Comparison of ENCODE assay signal across 10 cellular contexts in the genomic region with DNA sequence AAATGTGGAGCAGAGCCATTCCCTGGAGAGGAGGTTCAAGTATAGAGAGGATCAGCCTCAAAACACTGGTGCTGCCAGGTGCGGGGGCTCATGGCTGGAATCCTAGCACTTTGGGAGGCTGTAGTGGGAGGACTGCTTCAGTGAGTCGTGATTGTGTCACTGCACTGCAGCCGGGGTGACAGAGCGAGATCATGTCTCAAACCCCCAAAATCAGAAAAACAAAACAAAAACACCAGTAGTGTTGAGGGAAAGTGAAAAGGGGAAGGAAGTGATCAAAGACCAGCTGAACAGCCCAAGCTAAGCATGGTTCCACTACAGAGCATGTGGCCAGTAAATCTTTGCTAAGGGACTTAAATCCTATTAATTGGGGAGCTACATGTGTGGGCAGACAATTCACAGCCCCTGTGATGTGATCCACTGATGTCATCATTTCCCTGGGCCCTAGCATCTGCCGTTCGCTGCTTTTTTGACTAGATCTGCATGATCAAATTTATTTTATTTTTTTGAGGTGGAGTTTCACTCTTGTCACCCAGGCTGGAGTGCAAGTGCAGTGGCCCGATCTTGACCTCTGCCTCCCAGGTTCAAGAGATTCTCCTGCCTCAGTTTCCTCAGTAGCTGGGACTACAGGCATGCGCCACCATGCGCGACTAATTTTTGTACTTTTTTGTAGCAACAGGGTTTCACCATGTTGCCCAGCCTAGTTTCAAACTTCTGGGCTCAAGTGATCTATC. TPM values are rescaled to one million over a fixed set of nuclear protein-coding genes. Genes with fewer than 3 reads are reported as not detected.
DNase-seq lines count a peak whose midpoint lies in the region; ATAC-seq, FAIRE-seq and TF ChIP-seq lines count a peak whose summit lies in the region.
"Had no signal": no experiment of that assay in that cellular context is flagged by ENCODE, and none has a peak within 500 bp of the region (broad histone marks: within the 10 kb centered on the region; RNA-seq: fewer than 3 reads in every experiment).

No MANE protein-coding gene starts in this region.

- H3K27me3 Mint-ChIP-seq in activated naive CD8-positive, alpha-beta T cell treated with anti-CD3 and anti-CD28 coated beads, Interleukin-2, amount 10 ng/mL, durations not matched to agents 7 days and 5 days: no peaks in the 10 kb centered on the region
- no peaks in the 10 kb centered on the region for H3K27me3 Mint-ChIP-seq in CD8-positive, alpha-beta T cell (ENCODE audit: low read depth)

- H3K36me3 Mint-ChIP-seq in activated naive CD8-positive, alpha-beta T cell treated with anti-CD3 and anti-CD28 coated beads, Interleukin-2, amount 10 ng/mL, durations not matched to agents 7 days and 5 days: peaks cover 6% of the 10 kb centered on the region
- peaks cover 23% of the 10 kb centered on the region for H3K36me3 Mint-ChIP-seq in CD8-positive, alpha-beta T cell

- peak overlapping the region; percentile 38 for H3K9ac ChIP-seq in BLaER1
- H3K9ac ChIP-seq: parathyroid adenoma had no signal

- H3K36me3 ChIP-seq in BLaER1: peaks cover 34% of the 10 kb centered on the region
- H3K36me3 ChIP-seq in uterus: no peaks in the 10 kb centered on the region
- H3K36me3 ChIP-seq in CD8-positive, alpha-beta T cell (ENCODE audit: insufficient read depth, low read length): no peaks in the 10 kb centered on the region
- H3K36me3 ChIP-seq in breast epithelium: no peaks in the 10 kb centered on the region

- H3K4me2 ChIP-seq in BLaER1: peak overlapping the region; percentile 78

- H3K4me1 ChIP-seq in BLaER1: peaks cover 48% of the 10 kb centered on the region
- H3K4me1 ChIP-seq in uterus: no peaks in the 10 kb centered on the region
- H3K4me1 ChIP-seq in CD8-positive, alpha-beta T cell (ENCODE audit: insufficient read depth, low read length): peaks cover 4% of the 10 kb centered on the region
- no peaks in the 10 kb centered on the region for H3K4me1 ChIP-seq in breast epithelium
- H3K4me1 ChIP-seq: parathyroid adenoma had no signal

- no peaks in the 10 kb centered on the region for H4K20me1 ChIP-seq in BLaER1

- TF ChIP-seq POLR2A in uterus (IDR thresholded peaks at IDR 0.05): no peak
- no peak for TF ChIP-seq POLR2A in breast epithelium (IDR thresholded peaks at IDR 0.05)

- TF ChIP-seq CTCF in uterus (IDR thresholded peaks at IDR 0.05): no peak
- TF ChIP-seq CTCF in CD8-positive, alpha-beta T cell (IDR thresholded peaks at IDR 0.05): no peak
- no peak for TF ChIP-seq CTCF in breast epithelium (IDR thresholded peaks at IDR 0.05)

- intact Hi-C loops in uterus (cut with DNase I; ENCODE audit: low total_unique reads) (no loop called here), breast epithelium (cut with DNase I; ENCODE audit: low total_unique reads) (no loop called here), Right ventricle myocardium inferior (cut with DNase I) (loop anchor here (5.0 to 10.0 kb wide), 2 partner anchors 145 to 433 kb away; a partner anchor contains a TSS)
- intact Hi-C loops in CD8-positive, alpha-beta T cell (cut with DNase I, micrococcal nuclease): loop anchor here (5.0 to 10.0 kb wide), 3 partner anchors 255 to 897 kb away; a partner anchor contains a TSS

- no peak overlapping the region for H3K4me3 ChIP-seq in BLaER1
- no peak overlapping the region for H3K4me3 ChIP-seq in uterus
- no peak overlapping the region for H3K4me3 ChIP-seq in CD8-positive, alpha-beta T cell (ENCODE audit: low read depth, low read length)
- no peak overlapping the region for H3K4me3 ChIP-seq in breast epithelium

- H3K27me3 ChIP-seq in BLaER1: no peaks in the 10 kb centered on the region
- H3K27me3 ChIP-seq in uterus: no peaks in the 10 kb centered on the region
- H3K27me3 ChIP-seq in CD8-positive, alpha-beta T cell (ENCODE audit: insufficient read depth, low read length): no peaks in the 10 kb centered on the region
- no peaks in the 10 kb centered on the region for H3K27me3 ChIP-seq in breast epithelium

- POLR2A ChIA-PET in activated naive CD8-positive, alpha-beta T cell treated with anti-CD3 and anti-CD28 coated beads, Interleukin-2, amount 10 ng/mL, durations not matched to agents 7 days and 5 days (lab: Charles Lee): interaction anchor here (0.6 to 1.9 kb wide), 2 partner anchors 12 to 28 kb away, joined by 3 to 6 read pairs; a partner anchor contains a TSS
- POLR2A ChIA-PET in CD8-positive, alpha-beta T cell (lab: Charles Lee): interaction anchor here (0.6 to 1.6 kb wide), 3 partner anchors 9 to 565 kb away, joined by 3 to 5 read pairs (median 3); a partner anchor contains a TSS

- peaks cover 11% of the 10 kb centered on the region for H3K4me1 Mint-ChIP-seq in activated naive CD8-positive, alpha-beta T cell treated with anti-CD3 and anti-CD28 coated beads, Interleukin-2, amount 10 ng/mL, durations not matched to agents 7 days and 5 days
- H3K4me1 Mint-ChIP-seq in CD8-positive, alpha-beta T cell (ENCODE audit: low read depth): peaks cover 10% of the 10 kb centered on the region

- no peak for DNase-seq in GM19239 (ENCODE audit: insufficient read length, low spot score)
- DNase-seq in LHCN-M2 (ENCODE audit: low read depth): peak; percentile 50
- DNase-seq in activated naive CD8-positive, alpha-beta T cell treated with anti-CD3 and anti-CD28 coated beads, Interleukin-2, amount 10 ng/mL, durations not matched to agents 7 days and 5 days: no peak
- no peak for DNase-seq in uterus
- DNase-seq in CD8-positive, alpha-beta T cell: no peak
- DNase-seq in breast epithelium (ENCODE audit: low spot score in 2 of 2): no peak
- DNase-seq in Right ventricle myocardium inferior (ENCODE audit: missing footprints): no peak
- DNase-seq: GDM1 had no signal

- FAIRE-seq in GM19239 (lab: Jason Lieb, UNC): peak; percentile 95

- H3K9me3 ChIP-seq in BLaER1: no peaks in the 10 kb centered on the region
- H3K9me3 ChIP-seq in uterus: no peaks in the 10 kb centered on the region
- H3K9me3 ChIP-seq in CD8-positive, alpha-beta T cell (ENCODE audit: low read length): no peaks in the 10 kb centered on the region
- no peaks in the 10 kb centered on the region for H3K9me3 ChIP-seq in breast epithelium

- peak overlapping the region; percentile 79 for H3K27ac ChIP-seq in BLaER1
- no peak overlapping the region for H3K27ac ChIP-seq in uterus
- no peak overlapping the region for H3K27ac ChIP-seq in CD8-positive, alpha-beta T cell (ENCODE audit: low read depth, low read length)
- no peak overlapping the region for H3K27ac ChIP-seq in breast epithelium
- H3K27ac ChIP-seq: parathyroid adenoma had no signal

- H3K27ac Mint-ChIP-seq in activated naive CD8-positive, alpha-beta T cell treated with anti-CD3 and anti-CD28 coated beads, Interleukin-2, amount 10 ng/mL, durations not matched to agents 7 days and 5 days: peak overlapping the region; percentile 67
- H3K27ac Mint-ChIP-seq in CD8-positive, alpha-beta T cell: no peak overlapping the region

- CTCF ChIA-PET in CD8-positive, alpha-beta T cell (lab: Charles Lee): interaction anchor here (0.9 to 1.5 kb wide), 3 partner anchors 15 to 751 kb away, joined by 3 read pairs; no protein-coding TSS in a partner anchor

- no peaks in the 10 kb centered on the region for H3K9me3 Mint-ChIP-seq in activated naive CD8-positive, alpha-beta T cell treated with anti-CD3 and anti-CD28 coated beads, Interleukin-2, amount 10 ng/mL, durations not matched to agents 7 days and 5 days
- no peaks in the 10 kb centered on the region for H3K9me3 Mint-ChIP-seq in CD8-positive, alpha-beta T cell

- no peak for ATAC-seq in activated naive CD8-positive, alpha-beta T cell treated with anti-CD3 and anti-CD28 coated beads, Interleukin-2, amount 10 ng/mL, durations not matched to agents 7 days and 5 days (ENCODE audit: low read depth)
- no peak for ATAC-seq in CD8-positive, alpha-beta T cell
- ATAC-seq in Right ventricle myocardium inferior: no peak

- no peak overlapping the region for H3K4me3 Mint-ChIP-seq in activated naive CD8-positive, alpha-beta T cell treated with anti-CD3 and anti-CD28 coated beads, Interleukin-2, amount 10 ng/mL, durations not matched to agents 7 days and 5 days
- H3K4me3 Mint-ChIP-seq in CD8-positive, alpha-beta T cell: no peak overlapping the region

RNA-seq across cellular contexts. Expression of a gene that starts 2.7 kb away (rescaled TPM):
- total RNA-seq in LHCN-M2 (2014; rRNA removed) (5.5 and 9.1 TPM in 2 replicates), uterus (10 to 100 TPM in 2 of 4 donors, 1 to 10 TPM in 2; 1.8 to 15.1 (median 8.2) TPM), breast epithelium (10 to 100 TPM in 1 of 3 donors, 1 to 10 TPM in 2; 6.9 to 11.0 (median 8.8) TPM), Right ventricle myocardium inferior (24.7 TPM)
- polyA plus RNA-seq in LHCN-M2 (2012): 5.8 TPM
- 10 to 100 TPM; 14.4 to 15.2 TPM for total RNA-seq in activated naive CD8-positive, alpha-beta T cell treated with anti-CD3 and anti-CD28 coated beads, Interleukin-2, amount 10 ng/mL, durations not matched to agents 7 days and 5 days
- total RNA-seq in CD8-positive, alpha-beta T cell: 1 to 10 TPM; 4.2 to 4.4 TPM

RNA-seq across cellular contexts. Expression of a gene that starts 28.1 kb away (rescaled TPM):
- 108 and 126 TPM in 2 replicates for total RNA-seq in LHCN-M2 (2014; rRNA removed)
- 63.9 TPM for polyA plus RNA-seq in LHCN-M2 (2012)
- 10 to 100 TPM; 37.7 to 41.1 TPM for total RNA-seq in activated naive CD8-positive, alpha-beta T cell treated with anti-CD3 and anti-CD28 coated beads, Interleukin-2, amount 10 ng/mL, durations not matched to agents 7 days and 5 days
- total RNA-seq in uterus: 100 to 1,000 TPM in 2 of 4 donors, 10 to 100 TPM in 2; 53.5 to 175 (median 113) TPM
- 10 to 100 TPM; 19.8 to 21.0 TPM for total RNA-seq in CD8-positive, alpha-beta T cell
- 10 to 100 TPM; 68.0 to 80.0 (median 74.9) TPM for total RNA-seq in breast epithelium
- 52.8 TPM for total RNA-seq in Right ventricle myocardium inferior

RNA-seq across cellular contexts. Expression of a gene that starts 56.5 kb away (rescaled TPM):
- total RNA-seq in LHCN-M2 (2014; rRNA removed) (46.0 and 60.2 TPM in 2 replicates), uterus (10 to 100 TPM; 45.3 to 93.8 (median 58.3) TPM), breast epithelium (10 to 100 TPM; 33.4 to 44.5 (median 41.6) TPM), Right ventricle myocardium inferior (21.9 TPM)
- polyA plus RNA-seq in LHCN-M2 (2012): 17.8 TPM
- 10 to 100 TPM; 32.4 to 37.0 TPM for total RNA-seq in activated naive CD8-positive, alpha-beta T cell treated with anti-CD3 and anti-CD28 coated beads, Interleukin-2, amount 10 ng/mL, durations not matched to agents 7 days and 5 days
- 10 to 100 TPM; 29.9 to 31.0 TPM for total RNA-seq in CD8-positive, alpha-beta T cell

Comparison
In these comparisons a context has a peak if more than half of its experiments do, and no peak if none do; other contexts are left out.
1. intact Hi-C loops: an anchor here in CD8-positive, alpha-beta T cell (5.0 to 10.0 kb wide) and Right ventricle myocardium inferior (5.0 to 10.0 kb wide); none called in uterus and breast epithelium.